Comparison of ENCODE assay signal across 2 cellular contexts in genomic region chr17:45001310-45001709, GRCh38.
TF ChIP-seq lines count a peak whose summit lies in the region.

No MANE protein-coding gene starts in this region.

TF ChIP-seq in A549, 52 proteins besides CTCF, POLR2A, EP300 and RAD21:
- TF ChIP-seq HOXA7 (CRISPR knock-in tag; IDR thresholded peaks at IDR 0.05) (no peak), NR3C1 (IDR thresholded peaks at IDR 0.05) (no peak), ESRRA (IDR thresholded peaks at IDR 0.05; ENCODE audit: borderline replicate concordance, low read length) (no peak), MAFK (IDR thresholded peaks at IDR 0.05; ENCODE audit: partially characterized antibody) (peak; percentile 62)

TF ChIP-seq in HepG2, 621 proteins besides CTCF, POLR2A, EP300 and RAD21:
- TF ChIP-seq NRL (CRISPR knock-in tag; IDR thresholded peaks at IDR 0.05; ENCODE audit: borderline replicate concordance) (0 out of 2 replicates have a peak, but pooled peaks have one; percentile 18), SMAD3 (CRISPR knock-in tag; IDR thresholded peaks at IDR 0.05) (no peak), MAFF (IDR thresholded peaks at IDR 0.05; ENCODE audit: low read depth, low read length) (peak; percentile 48), ZNF776 (CRISPR knock-in tag; IDR thresholded peaks at IDR 0.05) (0 out of 2 replicates have a peak, but pooled peaks have one; percentile 26), ZNF784 (CRISPR knock-in tag; IDR thresholded peaks at IDR 0.05; ENCODE audit: borderline replicate concordance) (no peak), MAFK (conservative IDR thresholded peaks at IDR 0.05 in 1 of 2, IDR thresholded peaks at IDR 0.05 in 1 of 2; ENCODE audit: low read length in 2 of 2) (peak; percentile 66 to 77)
